Comparison of ENCODE assay signal across 8 cellular contexts in the genomic region with DNA sequence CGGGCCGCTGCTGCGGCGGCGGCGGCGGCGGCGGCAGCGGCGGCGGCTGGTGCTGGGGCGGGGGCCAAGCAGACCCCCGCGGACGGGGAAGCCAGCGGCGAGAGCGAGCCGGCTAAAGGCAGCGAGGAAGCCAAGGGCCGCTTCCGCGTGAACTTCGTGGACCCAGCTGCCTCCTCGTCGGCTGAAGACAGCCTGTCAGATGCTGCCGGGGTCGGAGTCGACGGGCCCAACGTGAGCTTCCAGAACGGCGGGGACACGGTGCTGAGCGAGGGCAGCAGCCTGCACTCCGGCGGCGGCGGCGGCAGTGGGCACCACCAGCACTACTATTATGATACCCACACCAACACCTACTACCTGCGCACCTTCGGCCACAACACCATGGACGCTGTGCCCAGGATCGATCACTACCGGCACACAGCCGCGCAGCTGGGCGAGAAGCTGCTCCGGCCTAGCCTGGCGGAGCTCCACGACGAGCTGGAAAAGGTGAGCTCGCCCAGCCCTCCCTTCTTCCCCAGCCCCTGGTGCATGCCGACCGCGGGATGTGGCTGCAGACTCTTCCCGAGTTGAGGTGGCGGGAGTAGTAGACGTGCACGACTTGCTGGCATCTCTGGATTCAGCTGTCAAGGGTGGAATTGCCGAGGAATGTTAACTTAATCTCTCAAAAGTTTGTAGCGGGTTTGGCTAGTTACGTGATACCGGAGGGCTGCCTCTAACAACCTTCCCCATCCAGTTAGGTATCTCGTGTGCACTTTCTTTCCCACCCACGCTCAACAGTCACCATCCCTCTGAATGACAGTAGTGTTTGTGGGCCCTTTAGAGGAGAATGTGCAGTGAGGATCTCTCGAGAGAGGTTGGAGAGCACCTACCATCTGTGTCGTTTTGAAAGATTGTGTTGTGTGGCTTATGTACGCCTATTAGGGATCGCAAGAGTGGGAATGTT. TPM values are rescaled to one million over a fixed set of nuclear protein-coding genes. Genes with fewer than 3 reads are reported as not detected.
A peak's percentile ranks its signal among the peaks of the same experiment; 100 is the strongest.
DNase-seq lines count a peak whose midpoint lies in the region; ATAC-seq, FAIRE-seq and TF ChIP-seq lines count a peak whose summit lies in the region.

No MANE protein-coding gene starts in this region.

- no peaks in the 10 kb centered on the region for H3K36me3 ChIP-seq in psoas muscle (ENCODE audit: insufficient read depth in 1 of 2, low read depth in 1 of 2)

- TF ChIP-seq CTCF in AG04450 (IDR thresholded peaks at IDR 0.05; ENCODE audit: low read depth, low read length) (no peak), psoas muscle (IDR thresholded peaks at IDR 0.05) (no peak)

- H3K4me1 Mint-ChIP-seq in activated naive CD8-positive, alpha-beta T cell treated with anti-CD3 and anti-CD28 coated beads, Interleukin-2, amount 50 U/mL, for 24 hours, result peaks cover 54% of the 10 kb centered on the region

- H3K4me3 Mint-ChIP-seq in activated naive CD8-positive, alpha-beta T cell treated with anti-CD3 and anti-CD28 coated beads, Interleukin-2, amount 50 U/mL, for 24 hours, result peak overlapping the region; percentile 81

- H3K36me3 Mint-ChIP-seq in activated naive CD8-positive, alpha-beta T cell treated with anti-CD3 and anti-CD28 coated beads, Interleukin-2, amount 50 U/mL, for 24 hours (ENCODE audit: low read depth), result peaks cover 14% of the 10 kb centered on the region

- H3K27ac Mint-ChIP-seq in activated naive CD8-positive, alpha-beta T cell treated with anti-CD3 and anti-CD28 coated beads, Interleukin-2, amount 50 U/mL, for 24 hours, result peak overlapping the region; percentile 74

- no peaks in the 10 kb centered on the region; the same call in 1 of the 2 replicates for H3K9me3 ChIP-seq in AG04450 (ENCODE audit: control insufficient read depth, insufficient read depth, low read length)
- H3K9me3 ChIP-seq in psoas muscle, result no peaks in the 10 kb centered on the region

- no peak for TF ChIP-seq POLR2A in H54 (IDR thresholded peaks at IDR 0.05; ENCODE audit: low read depth, low read length)

- ATAC-seq in GM19023 (IDR thresholded peaks at IDR 0.05; ENCODE audit: unreplicated experiment), result peak; percentile 17
- ATAC-seq in HG03280 (IDR thresholded peaks at IDR 0.05; ENCODE audit: unreplicated experiment), result peak; percentile 12
- peak; percentile 3 for ATAC-seq in SK-N-SH treated with all-trans-retinoic acid at 6 μM for 48 hours
- ATAC-seq in activated naive CD8-positive, alpha-beta T cell treated with anti-CD3 and anti-CD28 coated beads, Interleukin-2, amount 50 U/mL, for 24 hours, result peak; percentile 47
- no peak for ATAC-seq in left ventricle myocardium superior
- no peak for ATAC-seq in psoas muscle

- H3K27ac ChIP-seq in AG04450 (ENCODE audit: low read depth, low read length) (no peak overlapping the region), psoas muscle (peak overlapping the region; percentile 96)

- FAIRE-seq in H54 (lab: Jason Lieb, UNC), result no peak

- H3K9me3 Mint-ChIP-seq in activated naive CD8-positive, alpha-beta T cell treated with anti-CD3 and anti-CD28 coated beads, Interleukin-2, amount 50 U/mL, for 24 hours, result no peaks in the 10 kb centered on the region

- intact Hi-C loops in left ventricle myocardium superior (cut with micrococcal nuclease) (no loop called here), psoas muscle (cut with DNase I) (loop anchor here (5.0 to 10.0 kb wide), 4 partner anchors 113 to 527 kb away; no protein-coding TSS in a partner anchor)

- peaks cover 23% of the 10 kb centered on the region for H3K4me1 ChIP-seq in psoas muscle

- CTCF ChIA-PET in AG04450 (lab: Charles Lee), result interaction anchor here (0.8 to 2.0 kb wide), 4 partner anchors 117 to 522 kb away, joined by 3 to 6 read pairs (median 3); no protein-coding TSS in a partner anchor

- H3K27me3 ChIP-seq in AG04450 (ENCODE audit: control insufficient read depth, insufficient read depth, low read length), result no peaks in the 10 kb centered on the region
- no peaks in the 10 kb centered on the region for H3K27me3 ChIP-seq in psoas muscle (ENCODE audit: insufficient read depth in 3 of 3, low read length in 2 of 3)

- no peaks in the 10 kb centered on the region for H3K27me3 Mint-ChIP-seq in activated naive CD8-positive, alpha-beta T cell treated with anti-CD3 and anti-CD28 coated beads, Interleukin-2, amount 50 U/mL, for 24 hours

- POLR2A ChIA-PET in AG04450 (lab: Yijun Ruan, JAX), result no interaction called here

- 0 to 1% (median 0%) methylated on average over 64 to 71 of the region's 71 CpGs for WGBS in psoas muscle, 3 donors

- peak overlapping the region; percentile 87 for H3K4me3 ChIP-seq in AG04450 (ENCODE audit: low read depth, low read length)
- peak overlapping the region; percentile 89 for H3K4me3 ChIP-seq in psoas muscle

- DNase-seq in AG04450 (ENCODE audit: low read depth, low spot score) (no peak), left ventricle myocardium superior (peak; percentile 58), psoas muscle (peak; percentile 44 to 70), H54 (ENCODE audit: insufficient read length, low spot score) (no peak)
- DNase-seq in activated naive CD8-positive, alpha-beta T cell treated with anti-CD3 and anti-CD28 coated beads, Interleukin-2, amount 50 U/mL, for 24 hours, result peak; percentile 45

TF ChIP-seq in SK-N-SH treated with all-trans-retinoic acid at 6 μM for 48 hours, 23 proteins besides CTCF, POLR2A, EP300 and RAD21:
- TF ChIP-seq TOX (CRISPR knock-in tag; IDR thresholded peaks at IDR 0.05; ENCODE audit: borderline replicate concordance) (no peak), ESRRG (CRISPR knock-in tag; IDR thresholded peaks at IDR 0.05) (no peak), ZFP3 (CRISPR knock-in tag; IDR thresholded peaks at IDR 0.05) (no peak), TCF4 (CRISPR knock-in tag; IDR thresholded peaks at IDR 0.05; ENCODE audit: borderline replicate concordance) (no peak), OSR1 (CRISPR knock-in tag; IDR thresholded peaks at IDR 0.05) (no peak), SNAI2 (CRISPR knock-in tag; IDR thresholded peaks at IDR 0.05) (no peak), PPARA (CRISPR knock-in tag; IDR thresholded peaks at IDR 0.05; ENCODE audit: borderline replicate concordance) (no peak), ZNF70 (CRISPR knock-in tag; IDR thresholded peaks at IDR 0.05) (no peak), GLIS3 (CRISPR knock-in tag; IDR thresholded peaks at IDR 0.05) (no peak)
- TF ChIP-seq, protein P1, sequence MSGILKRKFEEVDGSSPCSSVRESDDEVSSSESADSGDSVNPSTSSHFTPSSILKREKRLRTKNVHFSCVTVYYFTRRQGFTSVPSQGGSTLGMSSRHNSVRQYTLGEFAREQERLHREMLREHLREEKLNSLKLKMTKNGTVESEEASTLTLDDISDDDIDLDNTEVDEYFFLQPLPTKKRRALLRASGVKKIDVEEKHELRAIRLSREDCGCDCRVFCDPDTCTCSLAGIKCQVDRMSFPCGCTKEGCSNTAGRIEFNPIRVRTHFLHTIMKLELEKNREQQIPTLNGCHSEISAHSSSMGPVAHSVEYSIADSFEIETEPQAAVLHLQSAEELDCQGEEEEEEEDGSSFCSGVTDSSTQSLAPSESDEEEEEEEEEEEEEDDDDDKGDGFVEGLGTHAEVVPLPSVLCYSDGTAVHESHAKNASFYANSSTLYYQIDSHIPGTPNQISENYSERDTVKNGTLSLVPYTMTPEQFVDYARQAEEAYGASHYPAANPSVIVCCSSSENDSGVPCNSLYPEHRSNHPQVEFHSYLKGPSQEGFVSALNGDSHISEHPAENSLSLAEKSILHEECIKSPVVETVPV (CRISPR knock-in tag; IDR thresholded peaks at IDR 0.05), result no peak
- TF ChIP-seq, protein P2, sequence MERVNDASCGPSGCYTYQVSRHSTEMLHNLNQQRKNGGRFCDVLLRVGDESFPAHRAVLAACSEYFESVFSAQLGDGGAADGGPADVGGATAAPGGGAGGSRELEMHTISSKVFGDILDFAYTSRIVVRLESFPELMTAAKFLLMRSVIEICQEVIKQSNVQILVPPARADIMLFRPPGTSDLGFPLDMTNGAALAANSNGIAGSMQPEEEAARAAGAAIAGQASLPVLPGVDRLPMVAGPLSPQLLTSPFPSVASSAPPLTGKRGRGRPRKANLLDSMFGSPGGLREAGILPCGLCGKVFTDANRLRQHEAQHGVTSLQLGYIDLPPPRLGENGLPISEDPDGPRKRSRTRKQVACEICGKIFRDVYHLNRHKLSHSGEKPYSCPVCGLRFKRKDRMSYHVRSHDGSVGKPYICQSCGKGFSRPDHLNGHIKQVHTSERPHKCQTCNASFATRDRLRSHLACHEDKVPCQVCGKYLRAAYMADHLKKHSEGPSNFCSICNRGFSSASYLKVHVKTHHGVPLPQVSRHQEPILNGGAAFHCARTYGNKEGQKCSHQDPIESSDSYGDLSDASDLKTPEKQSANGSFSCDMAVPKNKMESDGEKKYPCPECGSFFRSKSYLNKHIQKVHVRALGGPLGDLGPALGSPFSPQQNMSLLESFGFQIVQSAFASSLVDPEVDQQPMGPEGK (CRISPR knock-in tag; IDR thresholded peaks at IDR 0.05; ENCODE audit: borderline replicate concordance), result no peak
- TF ChIP-seq, protein P3, sequence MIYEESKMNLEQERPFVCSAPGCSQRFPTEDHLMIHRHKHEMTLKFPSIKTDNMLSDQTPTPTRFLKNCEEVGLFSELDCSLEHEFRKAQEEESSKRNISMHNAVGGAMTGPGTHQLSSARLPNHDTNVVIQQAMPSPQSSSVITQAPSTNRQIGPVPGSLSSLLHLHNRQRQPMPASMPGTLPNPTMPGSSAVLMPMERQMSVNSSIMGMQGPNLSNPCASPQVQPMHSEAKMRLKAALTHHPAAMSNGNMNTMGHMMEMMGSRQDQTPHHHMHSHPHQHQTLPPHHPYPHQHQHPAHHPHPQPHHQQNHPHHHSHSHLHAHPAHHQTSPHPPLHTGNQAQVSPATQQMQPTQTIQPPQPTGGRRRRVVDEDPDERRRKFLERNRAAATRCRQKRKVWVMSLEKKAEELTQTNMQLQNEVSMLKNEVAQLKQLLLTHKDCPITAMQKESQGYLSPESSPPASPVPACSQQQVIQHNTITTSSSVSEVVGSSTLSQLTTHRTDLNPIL (CRISPR knock-in tag; IDR thresholded peaks at IDR 0.05; ENCODE audit: low read depth), result no peak

RNA-seq across cellular contexts. Expression of a gene that starts 0.9 kb away (rescaled TPM):
- polyA plus RNA-seq in AG04450 (2011; rRNA removed), result 7.0 and 10.5 TPM in 2 replicates
- 12.4 and 25.1 TPM in 2 replicates for polyA minus RNA-seq in AG04450 (2011; rRNA and poly(A)+ RNA removed)
- 11.0 TPM for total RNA-seq in left ventricle myocardium superior
- total RNA-seq in psoas muscle, result 10 to 100 TPM; 11.7 to 25.8 (median 16.3) TPM
- polyA plus RNA-seq in psoas muscle, result 1 to 10 TPM; 1.7 to 8.0 (median 3.3) TPM

Comparison
In these comparisons a context has a peak if more than half of its experiments do, and no peak if none do; other contexts are left out.
1. DNase-seq: peak in activated naive CD8-positive, alpha-beta T cell treated with anti-CD3 and anti-CD28 coated beads, Interleukin-2, amount 50 U/mL, for 24 hours (single experiment), left ventricle myocardium superior (single experiment) and psoas muscle (2 of 2); none in AG04450 (single experiment) and H54 (single experiment).
2. ATAC-seq: peak in GM19023 (single experiment), HG03280 (single experiment), SK-N-SH treated with all-trans-retinoic acid at 6 μM for 48 hours (single experiment) and activated naive CD8-positive, alpha-beta T cell treated with anti-CD3 and anti-CD28 coated beads, Interleukin-2, amount 50 U/mL, for 24 hours (single experiment); none in left ventricle myocardium superior (single experiment) and psoas muscle (0 of 4).